15 cellular contexts compared by ENCODE assay signal in the genomic region with DNA sequence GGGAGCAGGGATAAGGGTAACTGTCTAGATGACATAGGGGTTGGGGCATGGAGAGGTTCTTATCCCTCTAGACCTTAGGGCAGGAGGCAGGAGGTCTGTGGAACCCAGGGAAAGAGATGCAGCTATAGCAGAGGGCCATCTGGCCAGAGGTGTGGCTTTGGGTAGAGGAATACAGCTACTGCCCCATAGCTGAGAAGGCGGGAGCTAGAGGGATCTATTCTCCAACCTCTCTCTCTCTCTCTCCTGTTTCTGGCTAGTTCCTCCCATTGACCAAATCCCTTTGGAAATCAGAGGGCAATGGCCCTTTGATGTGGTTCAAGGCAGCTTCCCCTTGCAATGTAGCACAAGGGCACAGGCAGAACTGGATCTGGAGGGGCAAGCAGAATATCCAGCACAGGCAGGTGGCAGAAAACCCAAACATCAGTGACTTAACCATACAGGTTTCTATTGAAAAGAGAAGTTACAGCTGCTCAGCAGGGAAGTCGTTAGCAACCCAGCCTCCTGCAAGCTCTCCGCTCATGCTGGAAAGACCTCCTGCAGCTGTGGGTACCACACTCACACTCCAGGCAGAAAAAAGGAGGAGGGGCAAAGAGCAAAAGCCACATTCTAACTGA. TPM values are rescaled to one million over a fixed set of nuclear protein-coding genes. Genes with fewer than 3 reads are reported as not detected.
A peak's percentile ranks its signal among the peaks of the same experiment; 100 is the strongest.
DNase-seq lines count a peak whose midpoint lies in the region; ATAC-seq and TF ChIP-seq lines count a peak whose summit lies in the region.
"Had no signal": no experiment of that assay in that cellular context is flagged by ENCODE, and none has a peak within 500 bp of the region (broad histone marks: within the 10 kb centered on the region; RNA-seq: fewer than 3 reads in every experiment).

No MANE protein-coding gene starts in this region.

- no peaks in the 10 kb centered on the region for H3K36me3 Mint-ChIP-seq in WTC11

- ATAC-seq in WTC11 (peak; percentile 89), HG03442 (IDR thresholded peaks at IDR 0.05; ENCODE audit: unreplicated experiment) (no peak)
- no peak for ATAC-seq in stimulated activated naive CD8-positive, alpha-beta T cell treated with anti-CD3 and anti-CD28 coated beads, Interleukin-15, Interleukin-2, amounts not matched to agents 100 U/mL and 50 U/mL, for 24 hours
- ATAC-seq: left lung had no signal

- H3K4me3 Mint-ChIP-seq in WTC11, result no peak overlapping the region
- H3K4me3 Mint-ChIP-seq: activated naive CD4-positive, alpha-beta T cell treated with anti-CD3 and anti-CD28 coated beads for 36 hours had no signal

- peaks cover 12% of the 10 kb centered on the region for H3K4me1 Mint-ChIP-seq in WTC11

- peaks cover 83% of the 10 kb centered on the region for H3K27me3 Mint-ChIP-seq in WTC11 (ENCODE audit: low read depth)

- DNase-seq in NCI-H82 (lab: John Stamatoyannopoulos, UW), result peak; percentile 56
- no peak for DNase-seq in NCI-H82 treated with DMSO at 0.1 percent for 48 hours (lab: John Stamatoyannopoulos, UW; ENCODE audit: unreplicated experiment)
- DNase-seq in NCI-H2227 (lab: John Stamatoyannopoulos, UW; ENCODE audit: unreplicated experiment), result peak; percentile 11
- DNase-seq in WTC11 (ENCODE audit: low spot score), result peak; percentile 51
- DNase-seq in retina, result peak; percentile 15
- DNase-seq in stimulated activated naive CD8-positive, alpha-beta T cell treated with anti-CD3 and anti-CD28 coated beads, Interleukin-15, Interleukin-2, amounts not matched to agents 100 U/mL and 50 U/mL, for 24 hours, result no peak
- DNase-seq in T-helper 1 cell, result no peak
- DNase-seq: activated naive CD4-positive, alpha-beta T cell treated with anti-CD3 and anti-CD28 coated beads for 36 hours; DMS79 treated with DMSO at 0.1 percent for 48 hours; GOT3; left lung; stimulated activated CD4-positive, alpha-beta T cell treated with anti-CD3 and anti-CD28 coated beads, Interleukin-2, amount 100 ng/mL, for 48 hours had no signal

- TF ChIP-seq CTCF in WTC11 (IDR thresholded peaks at IDR 0.05), result no peak

- CTCF ChIA-PET in WTC11 (lab: Charles Lee), result interaction anchor here (0.8 to 1.9 kb wide), 7 partner anchors 11 to 295 kb away, joined by 4 to 17 read pairs (median 5); no protein-coding TSS in a partner anchor

- H3K27ac Mint-ChIP-seq in WTC11, result no peak overlapping the region
- H3K27ac Mint-ChIP-seq: activated naive CD4-positive, alpha-beta T cell treated with anti-CD3 and anti-CD28 coated beads for 36 hours had no signal

- POLR2A ChIA-PET in WTC11 (lab: Charles Lee), result interaction anchor here (0.9 kb wide), 1 partner anchor 8 kb away, joined by 3 read pairs; no protein-coding TSS in a partner anchor

- H3K9me3 Mint-ChIP-seq in WTC11, result no peaks in the 10 kb centered on the region
- H3K9me3 Mint-ChIP-seq: activated naive CD4-positive, alpha-beta T cell treated with anti-CD3 and anti-CD28 coated beads for 36 hours had no signal

TF ChIP-seq in WTC11, 78 proteins besides CTCF, POLR2A, EP300 and RAD21:
- TF ChIP-seq, protein P1, sequence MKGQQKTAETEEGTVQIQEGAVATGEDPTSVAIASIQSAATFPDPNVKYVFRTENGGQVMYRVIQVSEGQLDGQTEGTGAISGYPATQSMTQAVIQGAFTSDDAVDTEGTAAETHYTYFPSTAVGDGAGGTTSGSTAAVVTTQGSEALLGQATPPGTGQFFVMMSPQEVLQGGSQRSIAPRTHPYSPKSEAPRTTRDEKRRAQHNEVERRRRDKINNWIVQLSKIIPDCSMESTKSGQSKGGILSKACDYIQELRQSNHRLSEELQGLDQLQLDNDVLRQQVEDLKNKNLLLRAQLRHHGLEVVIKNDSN (CRISPR knock-in tag; IDR thresholded peaks at IDR 0.05), result no peak
- peak; percentile 77 for TF ChIP-seq ZNF423 (CRISPR knock-in tag; IDR thresholded peaks at IDR 0.05)

RNA-seq across cellular contexts. Expression of a gene that starts 22.3 kb away (rescaled TPM):
- not detected in 3 replicates for total RNA-seq in WTC11 (2021)
- total RNA-seq: activated CD8-positive, alpha-beta memory T cell treated with anti-CD3 and anti-CD28 coated beads for 36 hours; activated naive CD4-positive, alpha-beta T cell treated with anti-CD3 and anti-CD28 coated beads for 36 hours; endothelial cell of umbilical vein had no signal

Comparison
In these comparisons a context has a peak if more than half of its experiments do, and no peak if none do; other contexts are left out.
1. DNase-seq: peak in NCI-H82 (single experiment), NCI-H2227 (single experiment), WTC11 (single experiment) and retina (single experiment); none in NCI-H82 treated with DMSO at 0.1 percent for 48 hours (single experiment), stimulated activated naive CD8-positive, alpha-beta T cell treated with anti-CD3 and anti-CD28 coated beads, Interleukin-15, Interleukin-2, amounts not matched to agents 100 U/mL and 50 U/mL, for 24 hours (single experiment) and T-helper 1 cell (0 of 5).